10 cellular contexts compared by ENCODE assay signal in the genomic region with DNA sequence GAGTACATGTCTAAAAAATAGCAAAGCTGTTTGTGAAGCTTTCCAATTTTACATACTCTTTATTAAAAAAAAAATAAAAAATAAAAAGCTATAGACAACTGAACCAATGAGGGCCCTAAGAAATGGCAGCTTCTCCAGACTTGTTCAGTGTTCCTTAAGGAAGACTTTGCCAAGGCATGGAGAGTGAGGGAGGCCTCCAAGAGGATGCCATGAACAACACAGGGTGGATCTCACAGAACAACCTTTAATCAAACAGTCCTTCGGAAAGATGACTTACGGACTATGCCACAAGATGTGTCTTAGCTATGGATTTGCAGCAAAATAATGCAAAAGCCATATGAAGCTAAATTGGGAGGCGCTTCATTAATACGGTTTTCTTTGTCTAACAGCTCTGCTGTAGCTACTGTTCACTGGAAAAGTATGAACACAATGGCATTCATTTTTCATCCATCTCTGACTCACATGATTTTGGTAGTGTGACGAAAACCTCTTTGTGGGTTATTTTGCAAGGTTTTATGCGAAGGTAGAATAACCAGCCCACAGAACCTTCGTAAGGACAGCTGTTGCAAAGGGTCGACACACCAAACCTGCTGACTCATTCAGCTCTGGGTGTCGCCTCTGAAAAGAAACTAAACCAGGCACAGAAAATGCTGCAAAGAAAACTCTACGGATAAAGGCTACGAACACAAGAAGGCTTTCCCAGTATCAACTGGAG. TPM values are rescaled to one million over a fixed set of nuclear protein-coding genes. Genes with fewer than 3 reads are reported as not detected.
DNase-seq lines count a peak whose midpoint lies in the region; ATAC-seq and TF ChIP-seq lines count a peak whose summit lies in the region.
"Had no signal": no experiment of that assay in that cellular context is flagged by ENCODE, and none has a peak within 500 bp of the region (broad histone marks: within the 10 kb centered on the region; RNA-seq: fewer than 3 reads in every experiment).

No MANE protein-coding gene starts in this region.

- H2AK5ac ChIP-seq in IMR-90 (ENCODE audit: low read depth, low read length): peak overlapping the region; percentile 33

- H3K4ac ChIP-seq in IMR-90 (ENCODE audit: low read depth, low read length): peak overlapping the region; percentile 73

- H2AK9ac ChIP-seq in IMR-90 (replicated peaks; ENCODE audit: low read depth, low read length, poor library complexity): no peak overlapping the region

- H4K5ac ChIP-seq in IMR-90 (ENCODE audit: low read depth, low read length): peak overlapping the region; percentile 88; the same call in 1 of the 2 replicates

- H2BK20ac ChIP-seq in IMR-90 (ENCODE audit: low read depth, low read length): peak overlapping the region; percentile 54

- H3K9me3 ChIP-seq in IMR-90 (ENCODE audit: control insufficient read depth, insufficient read depth, low read length) (no peaks in the 10 kb centered on the region), endodermal cell (ENCODE audit: control insufficient read depth, low read length) (no peaks in the 10 kb centered on the region), gastrocnemius medialis (no peaks in the 10 kb centered on the region)

- no peak overlapping the region for H3K23ac ChIP-seq in IMR-90 (ENCODE audit: low read depth, low read length)

- no peaks in the 10 kb centered on the region for H3K36me3 ChIP-seq in IMR-90 (ENCODE audit: control insufficient read depth, insufficient read depth, low read length)
- peaks cover 4% of the 10 kb centered on the region for H3K36me3 ChIP-seq in endodermal cell (ENCODE audit: control insufficient read depth, insufficient read depth, low read length)
- H3K36me3 ChIP-seq in gastrocnemius medialis: peaks cover 0 to 5% of the 10 kb centered on the region in 2 donors

- H2BK15ac ChIP-seq in IMR-90 (ENCODE audit: low read depth, low read length): no peak overlapping the region

- peak; percentile 30 for ATAC-seq in activated CD8-positive, alpha-beta memory T cell treated with anti-CD3 and anti-CD28 coated beads, Interleukin-2, amount 10 ng/mL, durations not matched to agents 7 days and 5 days
- ATAC-seq in IMR-90 (ENCODE audit: low read depth): peak; percentile 85
- ATAC-seq in gastrocnemius medialis: peak; percentile 54 to 78
- no peak for ATAC-seq in HG03280 (IDR thresholded peaks at IDR 0.05; ENCODE audit: unreplicated experiment)

- peak overlapping the region; percentile 36 for H3K4me3 Mint-ChIP-seq in activated CD8-positive, alpha-beta memory T cell treated with anti-CD3 and anti-CD28 coated beads, Interleukin-2, amount 10 ng/mL, durations not matched to agents 7 days and 5 days
- no peak overlapping the region for H3K4me3 Mint-ChIP-seq in endodermal cell
- H3K4me3 Mint-ChIP-seq: activated B cell treated with CpG ODN at 0.5 μM for 24 hours had no signal

- H3K18ac ChIP-seq in IMR-90 (ENCODE audit: low read depth, low read length): peak overlapping the region; percentile 89

- peaks cover 5% of the 10 kb centered on the region for H3K4me1 Mint-ChIP-seq in activated CD8-positive, alpha-beta memory T cell treated with anti-CD3 and anti-CD28 coated beads, Interleukin-2, amount 10 ng/mL, durations not matched to agents 7 days and 5 days
- H3K4me1 Mint-ChIP-seq in endodermal cell: peaks cover 11% of the 10 kb centered on the region
- H3K4me1 Mint-ChIP-seq: activated B cell treated with CpG ODN at 0.5 μM for 24 hours had no signal

- no peak for DNase-seq in activated CD8-positive, alpha-beta memory T cell treated with anti-CD3 and anti-CD28 coated beads, Interleukin-2, amount 10 ng/mL, durations not matched to agents 7 days and 5 days
- DNase-seq in activated CD8-positive, alpha-beta memory T cell treated with anti-CD3 and anti-CD28 coated beads, Interleukin-2, amount 50 U/mL, for 48 hours: no peak
- DNase-seq in IMR-90 (peak; percentile 95), endodermal cell (no peak), gastrocnemius medialis (no peak), cerebellum (ENCODE audit: low spot score) (no peak), HuH-7.5 (ENCODE audit: low spot score) (no peak)
- DNase-seq: activated B cell treated with CpG ODN at 0.5 μM for 24 hours, right cardiac atrium had no signal

- peak overlapping the region; percentile 17 for H2BK5ac ChIP-seq in IMR-90 (ENCODE audit: low read depth, low read length, poor library complexity, severe bottlenecking)

- intact Hi-C loops in IMR-90 (cut with micrococcal nuclease) (loop anchor here (5.0 kb wide), 1 partner anchor 350 kb away; no protein-coding TSS in a partner anchor), gastrocnemius medialis (cut with DNase I; ENCODE audit: low total_unique reads) (no loop called here)

- no peak for TF ChIP-seq POLR2A in IMR-90 (IDR thresholded peaks at IDR 0.05; ENCODE audit: low read depth, low read length)
- TF ChIP-seq POLR2A in gastrocnemius medialis (IDR thresholded peaks at IDR 0.05): no peak

- H3K79me1 ChIP-seq in IMR-90 (ENCODE audit: low read depth in 1 of 2, low read length in 2 of 2): peaks cover 10 to 20% of the 10 kb centered on the region in 2 experiments; a peak in 1 of 4 replicates

- no peak overlapping the region for H2AFZ ChIP-seq in IMR-90 (replicated peaks; ENCODE audit: low read length, poor library complexity)

- H3K14ac ChIP-seq in IMR-90 (replicated peaks; ENCODE audit: low read depth, low read length): peak overlapping the region; percentile 67; the same call in 1 of the 2 replicates

- H3K9me1 ChIP-seq in IMR-90 (ENCODE audit: insufficient read depth, low read length): no peaks in the 10 kb centered on the region

- TF ChIP-seq CTCF in IMR-90 (conservative IDR thresholded peaks at IDR 0.05; ENCODE audit: low read depth, low read length): no peak
- TF ChIP-seq CTCF in endodermal cell (conservative IDR thresholded peaks at IDR 0.05): no peak
- no peak for TF ChIP-seq CTCF in gastrocnemius medialis (IDR thresholded peaks at IDR 0.05 in 4 of 5, conservative IDR thresholded peaks at IDR 0.05 in 1 of 5)

- H3K9me3 Mint-ChIP-seq in activated CD8-positive, alpha-beta memory T cell treated with anti-CD3 and anti-CD28 coated beads, Interleukin-2, amount 10 ng/mL, durations not matched to agents 7 days and 5 days (ENCODE audit: low read depth): no peaks in the 10 kb centered on the region
- no peaks in the 10 kb centered on the region for H3K9me3 Mint-ChIP-seq in endodermal cell
- H3K9me3 Mint-ChIP-seq: activated B cell treated with CpG ODN at 0.5 μM for 24 hours had no signal

- H4K91ac ChIP-seq in IMR-90 (ENCODE audit: insufficient read depth, low read depth, low read length): peak overlapping the region; percentile 29; the same call in 1 of the 2 replicates

- peak overlapping the region; percentile 70 for H2BK120ac ChIP-seq in IMR-90 (ENCODE audit: low read depth, low read length)

- peak overlapping the region; percentile 57; the same call in 1 of the 2 replicates for H3K27ac ChIP-seq in IMR-90 (ENCODE audit: insufficient read depth, low read length)
- peak overlapping the region; percentile 51 for H3K27ac ChIP-seq in endodermal cell (ENCODE audit: low read depth, low read length)
- H3K27ac ChIP-seq in gastrocnemius medialis: peak overlapping the region; percentile 31 to 53 (median 44)

- 0 out of 2 replicates have a peak overlapping the region, but pooled peaks have one; percentile 40 for H3K56ac ChIP-seq in IMR-90 (ENCODE audit: extremely low read depth, insufficient read depth, low read length)

- H3K36me3 Mint-ChIP-seq in activated CD8-positive, alpha-beta memory T cell treated with anti-CD3 and anti-CD28 coated beads, Interleukin-2, amount 10 ng/mL, durations not matched to agents 7 days and 5 days: no peaks in the 10 kb centered on the region
- H3K36me3 Mint-ChIP-seq in endodermal cell (ENCODE audit: low read depth): no peaks in the 10 kb centered on the region

- H4K20me1 ChIP-seq in IMR-90 (ENCODE audit: insufficient read depth, low read length): no peaks in the 10 kb centered on the region

- peaks cover 3% of the 10 kb centered on the region; the same call in 1 of the 2 replicates for H3K4me1 ChIP-seq in IMR-90 (ENCODE audit: control insufficient read depth, insufficient read depth, low read length)
- no peaks in the 10 kb centered on the region for H3K4me1 ChIP-seq in endodermal cell (ENCODE audit: control insufficient read depth, insufficient read depth, low read length)
- H3K4me1 ChIP-seq in gastrocnemius medialis: peaks cover 30 to 31% of the 10 kb centered on the region in 2 donors

- H3K4me3 ChIP-seq in IMR-90 (ENCODE audit: insufficient read depth, low read depth, low read length) (peak overlapping the region; percentile 2; the same call in 1 of the 2 replicates), endodermal cell (ENCODE audit: low read length) (no peak overlapping the region), gastrocnemius medialis (peak overlapping the region in 3 of 4 donors; percentile 1 to 21 (median 12))

- peak overlapping the region; percentile 19; the same call in 1 of the 2 replicates for H3K9ac ChIP-seq in IMR-90 (ENCODE audit: low read depth, low read length)
- H3K9ac ChIP-seq in endodermal cell (ENCODE audit: extremely low read depth, low read length, poor library complexity, severe bottlenecking): no peak overlapping the region

- H3K27ac Mint-ChIP-seq in activated CD8-positive, alpha-beta memory T cell treated with anti-CD3 and anti-CD28 coated beads, Interleukin-2, amount 10 ng/mL, durations not matched to agents 7 days and 5 days: peak overlapping the region; percentile 31
- H3K27ac Mint-ChIP-seq in endodermal cell: peak overlapping the region; percentile 90
- H3K27ac Mint-ChIP-seq: activated B cell treated with CpG ODN at 0.5 μM for 24 hours had no signal

- no peaks in the 10 kb centered on the region for H3K27me3 ChIP-seq in IMR-90 (ENCODE audit: control insufficient read depth, insufficient read depth, low read length)
- no peaks in the 10 kb centered on the region for H3K27me3 ChIP-seq in endodermal cell (ENCODE audit: control insufficient read depth, insufficient read depth, low read length, poor library complexity, severe bottlenecking)
- no peaks in the 10 kb centered on the region for H3K27me3 ChIP-seq in gastrocnemius medialis

- 9% methylated on average over 5 of the region's 11 CpGs; no CpG with 5 or more reads in 1 of the 2 experiments for WGBS in IMR-90 (ENCODE audit: extremely low coverage in 2 of 2, insufficient read length in 1 of 2), 2 experiments
- 86 to 87% methylated on average over 7 to 11 of the region's 11 CpGs for WGBS in endodermal cell (ENCODE audit: insufficient coverage in 1 of 2, insufficient read length in 1 of 2), 2 experiments

- H4K8ac ChIP-seq in IMR-90 (ENCODE audit: low read depth in 2 of 2, low read length in 2 of 2): peak overlapping the region; percentile 23 to 33; a peak in 2 of 4 replicates

- CTCF ChIA-PET in activated CD8-positive, alpha-beta memory T cell treated with anti-CD3 and anti-CD28 coated beads, Interleukin-2, amount 10 ng/mL, durations not matched to agents 7 days and 5 days (lab: Charles Lee): interaction anchor here (1.5 kb wide), 1 partner anchor 28 kb away, joined by 6 read pairs; a partner anchor contains a TSS
- CTCF ChIA-PET in IMR-90 (lab: Yijun Ruan, JAX): interaction anchor here (0.6 to 1.1 kb wide), 4 partner anchors 8 to 443 kb away, joined by 3 read pairs; a partner anchor contains a TSS

- peaks cover 31% of the 10 kb centered on the region for H3K27me3 Mint-ChIP-seq in activated CD8-positive, alpha-beta memory T cell treated with anti-CD3 and anti-CD28 coated beads, Interleukin-2, amount 10 ng/mL, durations not matched to agents 7 days and 5 days
- H3K27me3 Mint-ChIP-seq in endodermal cell (ENCODE audit: insufficient read depth): no peaks in the 10 kb centered on the region

- peak; percentile 10; the same call in 1 of the 2 replicates for TF ChIP-seq RAD21 in IMR-90 (IDR thresholded peaks at IDR 0.05; ENCODE audit: low read length)

- in situ Hi-C loops in IMR-90 (cut with MboI; ENCODE audit: low sequenced_read_pairs) (loop anchor here (25.0 kb wide), 1 partner anchor 420 kb away; no protein-coding TSS in a partner anchor), gastrocnemius medialis (cut with MboI; ENCODE audit: low sequenced_read_pairs in 4 of 4) (no loop called here)

- H3K4me2 ChIP-seq in IMR-90 (ENCODE audit: low read depth, low read length): peak overlapping the region; percentile 60

- POLR2A ChIA-PET in IMR-90 (lab: Charles Lee; ENCODE audit: unreplicated experiment): interaction anchor here (0.6 kb wide), 1 partner anchor 335 kb away, joined by 6 read pairs; no protein-coding TSS in a partner anchor

- dilution Hi-C loops in IMR-90 (cut with HindIII; ENCODE audit: low sequenced_read_pairs, unreplicated experiment): no loop called here

- BruUV-seq in IMR-90 (replicated peaks; lab: Mats Ljungman, UMichigan): no TSS peak

RNA-seq across cellular contexts. Expression of a gene that starts 27.7 kb away (rescaled TPM):
- under 1 TPM in 1 of 2 experiments, not detected in 1; 0.14 TPM for total RNA-seq in activated CD8-positive, alpha-beta memory T cell treated with anti-CD3 and anti-CD28 coated beads, Interleukin-2, amount 10 ng/mL, durations not matched to agents 7 days and 5 days
- total RNA-seq in IMR-90 (2012; rRNA removed) (5.4 and 6.9 TPM in 2 replicates), endodermal cell (1 to 10 TPM in 1 of 2 donors, under 1 TPM in 1; 0.84 to 3.1 TPM), gastrocnemius medialis (1 to 10 TPM; 5.7 to 9.3 (median 6.1) TPM), cerebellum (26.0 TPM)
- 5.9 and 6.0 TPM in 2 replicates for polyA plus RNA-seq in IMR-90 (2012; rRNA removed)
- polyA plus RNA-seq in IMR-90 (2012; cell fraction: cytosol; rRNA removed): 3.7 and 4.0 TPM in 2 replicates
- 4.0 and 5.2 TPM in 2 replicates for polyA plus RNA-seq in IMR-90 (2012; cell fraction: nucleus; rRNA removed; ENCODE audit: low replicate concordance)
- 133 TPM for polyA plus RNA-seq in endodermal cell (2013, experiment 1 of 2)
- 126 TPM for polyA plus RNA-seq in endodermal cell (2013, experiment 2 of 2)
